ENCODE assay signal across 14 cellular contexts in the genomic region with DNA sequence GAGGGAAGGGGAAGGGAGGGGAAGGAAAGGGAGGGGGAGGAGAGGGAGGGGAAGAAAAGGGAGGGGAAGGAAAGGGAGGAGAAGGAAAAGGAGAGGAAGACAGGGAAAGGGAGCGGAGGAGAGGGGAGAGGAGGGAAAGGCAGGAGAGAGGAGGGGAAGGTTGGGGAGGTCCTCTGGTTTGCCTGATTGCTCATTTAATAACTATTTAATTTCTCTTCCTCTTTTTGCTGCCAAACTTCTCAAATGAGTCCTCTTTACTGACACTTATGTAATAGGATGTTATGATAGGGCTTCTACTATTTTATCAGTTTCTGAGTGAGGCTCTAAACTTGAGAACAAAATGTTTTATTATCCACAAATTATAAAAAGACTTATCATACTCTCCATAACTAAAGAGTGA. TPM values are rescaled to one million over a fixed set of nuclear protein-coding genes. Genes with fewer than 3 reads are reported as not detected.
A peak's percentile ranks its signal among the peaks of the same experiment; 100 is the strongest.
DNase-seq lines count a peak whose midpoint lies in the region; ATAC-seq and TF ChIP-seq lines count a peak whose summit lies in the region.
"Had no signal": no experiment of that assay in that cellular context is flagged by ENCODE, and none has a peak within 500 bp of the region (broad histone marks: within the 10 kb centered on the region; RNA-seq: fewer than 3 reads in every experiment).

No MANE protein-coding gene starts in this region.

- no peak overlapping the region for H3K9ac ChIP-seq in PC-3 (ENCODE audit: low read length)

- DNase-seq in PC-3 (no peak), breast epithelium (ENCODE audit: low spot score in 2 of 2) (no peak), GDM1 (lab: John Stamatoyannopoulos, UW) (no peak), inferior parietal cortex (ENCODE audit: extremely low spot score) (no peak), LoVo (ENCODE audit: low spot score) (no peak)
- DNase-seq: activated CD8-positive, alpha-beta T cell treated with anti-CD3 and anti-CD28 coated beads for 36 hours; anterior cingulate cortex; CD4-positive, alpha-beta memory T cell; NCI-H1105 had no signal

- no peaks in the 10 kb centered on the region for H3K9me2 ChIP-seq in PC-3 (replicated peaks; ENCODE audit: low read length)

- H3K36me3 ChIP-seq in PC-3 (ENCODE audit: low read depth, low read length): no peaks in the 10 kb centered on the region
- H3K36me3 ChIP-seq in breast epithelium: no peaks in the 10 kb centered on the region
- H3K36me3 ChIP-seq: neutrophil, suprapubic skin had no signal

- H3K27me3 ChIP-seq in PC-3 (ENCODE audit: low read length) (no peaks in the 10 kb centered on the region), breast epithelium (no peaks in the 10 kb centered on the region)
- H3K27me3 ChIP-seq: neutrophil, suprapubic skin had no signal

- BruUV-seq in PC-3 (replicated peaks; lab: Mats Ljungman, UMichigan): no TSS peak

- no peak overlapping the region for H3K4me2 ChIP-seq in PC-3 (ENCODE audit: low read length)

- TF ChIP-seq POLR2A in breast epithelium (IDR thresholded peaks at IDR 0.05): no peak

- no peak overlapping the region for H2AFZ ChIP-seq in PC-3 (ENCODE audit: low read length)

- H3K27ac ChIP-seq in PC-3 (ENCODE audit: low read length) (no peak overlapping the region), breast epithelium (no peak overlapping the region)
- H3K27ac ChIP-seq: neutrophil, suprapubic skin had no signal

- CTCF ChIA-PET in PC-3 (lab: Charles Lee): no interaction called here

- TF ChIP-seq CTCF in PC-3 (conservative IDR thresholded peaks at IDR 0.05; ENCODE audit: low read depth, low read length) (no peak), breast epithelium (IDR thresholded peaks at IDR 0.05) (no peak)

- ATAC-seq in GM18511 (IDR thresholded peaks at IDR 0.05; ENCODE audit: unreplicated experiment): peak; percentile 98
- peak; percentile 91 for ATAC-seq in GM21390 (IDR thresholded peaks at IDR 0.05; ENCODE audit: unreplicated experiment)
- ATAC-seq in HG03095 (IDR thresholded peaks at IDR 0.05; ENCODE audit: unreplicated experiment): peak; percentile 86
- ATAC-seq in PC-3: peak; percentile 15; the same call in 1 of the 2 replicates
- ATAC-seq: activated CD8-positive, alpha-beta T cell treated with anti-CD3 and anti-CD28 coated beads for 36 hours had no signal

- H3K9me3 ChIP-seq in PC-3 (ENCODE audit: low read length): no peaks in the 10 kb centered on the region
- no peaks in the 10 kb centered on the region for H3K9me3 ChIP-seq in breast epithelium
- H3K9me3 ChIP-seq: neutrophil, suprapubic skin had no signal

- H3K4me1 ChIP-seq in PC-3 (ENCODE audit: insufficient read depth, low read length): no peaks in the 10 kb centered on the region
- H3K4me1 ChIP-seq in breast epithelium: no peaks in the 10 kb centered on the region
- H3K4me1 ChIP-seq: suprapubic skin had no signal

- H3F3A ChIP-seq in PC-3 (ENCODE audit: low read length, unreplicated experiment): no peaks in the 10 kb centered on the region

- H4K20me1 ChIP-seq in PC-3 (ENCODE audit: low read length): no peaks in the 10 kb centered on the region

- H3K79me2 ChIP-seq in PC-3 (ENCODE audit: low read length): no peaks in the 10 kb centered on the region

- H3K4me3 ChIP-seq in PC-3 (ENCODE audit: low read length): no peak overlapping the region
- no peak overlapping the region for H3K4me3 ChIP-seq in breast epithelium
- H3K4me3 ChIP-seq: suprapubic skin had no signal

- POLR2A ChIA-PET in PC-3 (lab: Charles Lee; ENCODE audit: unreplicated experiment): no interaction called here

- intact Hi-C loops in PC-3 (cut with micrococcal nuclease) (loop anchor here (5.0 kb wide), 1 partner anchor 43 kb away; the partner anchor contains the start of gene ARHGEF38), breast epithelium (cut with DNase I; ENCODE audit: low total_unique reads) (no loop called here)

RNA-seq across cellular contexts. Expression of gene PPA2, which starts 35.4 kb away (rescaled TPM):
- total RNA-seq in PC-3 (2014; rRNA removed) (108 and 125 TPM in 2 replicates), breast epithelium (100 to 1,000 TPM in 2 of 3 donors, 10 to 100 TPM in 1; 70.9 to 175 (median 131) TPM)

RNA-seq across cellular contexts. Expression of gene ARHGEF38, which starts 43.1 kb away (rescaled TPM):
- total RNA-seq in PC-3 (2014; rRNA removed) (2.0 and 5.9 TPM in 2 replicates), breast epithelium (10 to 100 TPM in 2 of 3 donors, not detected in 1; 56.9 to 62.9 TPM)
- total RNA-seq: activated CD8-positive, alpha-beta T cell treated with anti-CD3 and anti-CD28 coated beads for 36 hours; CD4-positive, alpha-beta memory T cell had no signal

Comparison
In these comparisons a context has a peak if more than half of its experiments do, and no peak if none do; other contexts are left out.
1. ATAC-seq: peak in every context shown above with its lines; median percentile 98 in GM18511; 91 in GM21390; 86 in HG03095; 15 in PC-3.